In the genomic region with DNA sequence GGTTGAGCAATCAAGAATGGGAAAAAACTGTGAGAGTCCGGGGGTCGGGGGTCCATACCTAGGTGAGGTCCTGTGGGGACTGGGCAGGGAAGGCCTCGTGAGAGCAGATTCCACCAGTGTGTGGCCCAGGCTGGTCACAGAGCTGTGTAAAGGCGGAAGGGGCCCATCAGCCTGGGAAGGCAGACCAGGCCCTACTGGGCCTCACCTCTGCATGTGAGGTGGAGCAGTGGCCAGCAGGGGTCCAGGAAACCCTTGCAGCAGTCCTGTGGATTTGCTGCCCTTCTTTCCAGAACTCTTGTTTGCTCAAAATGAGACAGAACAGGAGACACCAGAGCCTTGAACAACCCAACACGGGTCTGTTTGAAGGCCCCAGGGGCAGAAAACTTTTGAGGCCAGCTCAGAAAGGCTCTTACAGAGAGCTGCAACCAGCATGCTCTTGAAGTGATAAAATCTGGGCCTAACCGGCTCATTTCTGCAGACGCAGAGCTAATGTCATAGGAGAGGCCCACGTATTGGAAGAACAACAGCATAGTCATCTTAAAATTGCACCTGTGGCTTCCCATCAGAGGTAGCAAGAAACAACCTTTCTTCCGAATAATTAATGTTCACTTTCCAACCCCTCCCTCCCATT, we compare ENCODE assay signal across 1 cellular context.
TF ChIP-seq lines count a peak whose summit lies in the region.

No MANE protein-coding gene starts in this region.

TF ChIP-seq in GM12878, 131 proteins besides CTCF, POLR2A, EP300 and RAD21:
- no peak for TF ChIP-seq STAT3 (IDR thresholded peaks at IDR 0.05; ENCODE audit: low read depth, low read length)
- TF ChIP-seq SPI1 (IDR thresholded peaks at IDR 0.05; ENCODE audit: borderline replicate concordance, insufficient read depth, low read depth, low read length): no peak
- TF ChIP-seq, protein P1, sequence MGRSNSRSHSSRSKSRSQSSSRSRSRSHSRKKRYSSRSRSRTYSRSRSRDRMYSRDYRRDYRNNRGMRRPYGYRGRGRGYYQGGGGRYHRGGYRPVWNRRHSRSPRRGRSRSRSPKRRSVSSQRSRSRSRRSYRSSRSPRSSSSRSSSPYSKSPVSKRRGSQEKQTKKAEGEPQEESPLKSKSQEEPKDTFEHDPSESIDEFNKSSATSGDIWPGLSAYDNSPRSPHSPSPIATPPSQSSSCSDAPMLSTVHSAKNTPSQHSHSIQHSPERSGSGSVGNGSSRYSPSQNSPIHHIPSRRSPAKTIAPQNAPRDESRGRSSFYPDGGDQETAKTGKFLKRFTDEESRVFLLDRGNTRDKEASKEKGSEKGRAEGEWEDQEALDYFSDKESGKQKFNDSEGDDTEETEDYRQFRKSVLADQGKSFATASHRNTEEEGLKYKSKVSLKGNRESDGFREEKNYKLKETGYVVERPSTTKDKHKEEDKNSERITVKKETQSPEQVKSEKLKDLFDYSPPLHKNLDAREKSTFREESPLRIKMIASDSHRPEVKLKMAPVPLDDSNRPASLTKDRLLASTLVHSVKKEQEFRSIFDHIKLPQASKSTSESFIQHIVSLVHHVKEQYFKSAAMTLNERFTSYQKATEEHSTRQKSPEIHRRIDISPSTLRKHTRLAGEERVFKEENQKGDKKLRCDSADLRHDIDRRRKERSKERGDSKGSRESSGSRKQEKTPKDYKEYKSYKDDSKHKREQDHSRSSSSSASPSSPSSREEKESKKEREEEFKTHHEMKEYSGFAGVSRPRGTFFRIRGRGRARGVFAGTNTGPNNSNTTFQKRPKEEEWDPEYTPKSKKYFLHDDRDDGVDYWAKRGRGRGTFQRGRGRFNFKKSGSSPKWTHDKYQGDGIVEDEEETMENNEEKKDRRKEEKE (IDR thresholded peaks at IDR 0.05): no peak
- TF ChIP-seq YBX1 (IDR thresholded peaks at IDR 0.05): no peak
- TF ChIP-seq ZNF274 (IDR thresholded peaks at IDR 0.05; ENCODE audit: insufficient read depth, insufficient read length): no peak
- no peak for TF ChIP-seq BACH1 (IDR thresholded peaks at IDR 0.05; ENCODE audit: borderline replicate concordance)
- TF ChIP-seq RBBP5 (conservative IDR thresholded peaks at IDR 0.05): no peak
- TF ChIP-seq, protein P2, sequence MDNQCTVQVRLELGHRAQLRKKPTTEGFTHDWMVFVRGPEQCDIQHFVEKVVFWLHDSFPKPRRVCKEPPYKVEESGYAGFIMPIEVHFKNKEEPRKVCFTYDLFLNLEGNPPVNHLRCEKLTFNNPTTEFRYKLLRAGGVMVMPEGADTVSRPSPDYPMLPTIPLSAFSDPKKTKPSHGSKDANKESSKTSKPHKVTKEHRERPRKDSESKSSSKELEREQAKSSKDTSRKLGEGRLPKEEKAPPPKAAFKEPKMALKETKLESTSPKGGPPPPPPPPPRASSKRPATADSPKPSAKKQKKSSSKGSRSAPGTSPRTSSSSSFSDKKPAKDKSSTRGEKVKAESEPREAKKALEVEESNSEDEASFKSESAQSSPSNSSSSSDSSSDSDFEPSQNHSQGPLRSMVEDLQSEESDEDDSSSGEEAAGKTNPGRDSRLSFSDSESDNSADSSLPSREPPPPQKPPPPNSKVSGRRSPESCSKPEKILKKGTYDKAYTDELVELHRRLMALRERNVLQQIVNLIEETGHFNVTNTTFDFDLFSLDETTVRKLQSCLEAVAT (IDR thresholded peaks at IDR 0.05): no peak
- TF ChIP-seq, protein P3, sequence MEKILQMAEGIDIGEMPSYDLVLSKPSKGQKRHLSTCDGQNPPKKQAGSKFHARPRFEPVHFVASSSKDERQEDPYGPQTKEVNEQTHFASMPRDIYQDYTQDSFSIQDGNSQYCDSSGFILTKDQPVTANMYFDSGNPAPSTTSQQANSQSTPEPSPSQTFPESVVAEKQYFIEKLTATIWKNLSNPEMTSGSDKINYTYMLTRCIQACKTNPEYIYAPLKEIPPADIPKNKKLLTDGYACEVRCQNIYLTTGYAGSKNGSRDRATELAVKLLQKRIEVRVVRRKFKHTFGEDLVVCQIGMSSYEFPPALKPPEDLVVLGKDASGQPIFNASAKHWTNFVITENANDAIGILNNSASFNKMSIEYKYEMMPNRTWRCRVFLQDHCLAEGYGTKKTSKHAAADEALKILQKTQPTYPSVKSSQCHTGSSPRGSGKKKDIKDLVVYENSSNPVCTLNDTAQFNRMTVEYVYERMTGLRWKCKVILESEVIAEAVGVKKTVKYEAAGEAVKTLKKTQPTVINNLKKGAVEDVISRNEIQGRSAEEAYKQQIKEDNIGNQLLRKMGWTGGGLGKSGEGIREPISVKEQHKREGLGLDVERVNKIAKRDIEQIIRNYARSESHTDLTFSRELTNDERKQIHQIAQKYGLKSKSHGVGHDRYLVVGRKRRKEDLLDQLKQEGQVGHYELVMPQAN (conservative IDR thresholded peaks at IDR 0.05): no peak
